33 cellular contexts compared by ENCODE assay signal in the genomic region with DNA sequence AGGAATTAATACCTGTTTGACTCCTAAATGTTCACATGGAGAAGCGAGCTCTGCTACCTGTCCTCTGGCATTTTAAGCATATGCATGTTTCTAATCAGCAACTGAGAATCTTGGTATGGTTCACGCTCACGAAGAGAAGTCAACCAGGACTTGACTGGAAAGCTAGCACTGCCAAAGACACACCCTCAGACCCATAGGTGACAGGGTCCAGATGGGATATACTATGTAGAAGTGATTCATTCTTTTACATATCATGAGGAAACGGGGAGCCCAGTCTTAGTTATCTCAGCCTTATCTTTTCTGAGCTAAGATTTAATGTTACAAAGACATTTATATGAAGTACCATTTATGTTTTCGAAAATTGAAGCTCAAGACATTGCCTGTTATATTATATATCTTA.
A peak's percentile ranks its signal among the peaks of the same experiment; 100 is the strongest.
DNase-seq lines count a peak whose midpoint lies in the region; ATAC-seq and TF ChIP-seq lines count a peak whose summit lies in the region.
"Had no signal": no experiment of that assay in that cellular context is flagged by ENCODE, and none has a peak within 500 bp of the region (broad histone marks: within the 10 kb centered on the region; RNA-seq: fewer than 3 reads in every experiment).

No MANE protein-coding gene starts in this region.

- H3K4me1 ChIP-seq in mucosa of descending colon (ENCODE audit: low read depth): no peaks in the 10 kb centered on the region
- H3K4me1 ChIP-seq: A549, BE2C, BLaER1, Caco-2 had no signal

- H3K4me1 Mint-ChIP-seq in activated CD4-positive, alpha-beta T cell treated with anti-CD3 and anti-CD28 coated beads, Interleukin-2, amount 10 ng/mL, durations not matched to agents 24 days and 14 days: no peaks in the 10 kb centered on the region
- H3K4me1 Mint-ChIP-seq: B cell; CD14-positive monocyte; CD4-positive, alpha-beta memory T cell; CD4-positive, CD25-positive, alpha-beta regulatory T cell; CD8-positive, alpha-beta memory T cell had no signal

- no peaks in the 10 kb centered on the region for H3K27me3 Mint-ChIP-seq in activated CD4-positive, alpha-beta T cell treated with anti-CD3 and anti-CD28 coated beads, Interleukin-2, amount 10 ng/mL, durations not matched to agents 24 days and 14 days
- H3K27me3 Mint-ChIP-seq: B cell; CD4-positive, alpha-beta memory T cell; CD4-positive, alpha-beta T cell; CD4-positive, CD25-positive, alpha-beta regulatory T cell had no signal

- no peak overlapping the region for H3K4me3 ChIP-seq in fibroblast of villous mesenchyme (ENCODE audit: low read depth, low read length)
- no peak overlapping the region for H3K4me3 ChIP-seq in mucosa of descending colon
- H3K4me3 ChIP-seq: A549; BLaER1; BLaER1 treated with 17β-estradiol and CSF1 and Interleukin-3, amounts not matched to agents 10 nM and 100 nM had no signal

- intact Hi-C loops in left colon (cut with DNase I, micrococcal nuclease): no loop called here
- intact Hi-C loops in mucosa of descending colon (cut with DNase I, micrococcal nuclease): no loop called here
- intact Hi-C loops in activated CD4-positive, alpha-beta T cell treated with anti-CD3 and anti-CD28 coated beads, Interleukin-2, amount 10 ng/mL, durations not matched to agents 24 days and 14 days (cut with micrococcal nuclease): no loop called here

- no peak for TF ChIP-seq CTCF in fibroblast of villous mesenchyme (IDR thresholded peaks at IDR 0.05; ENCODE audit: insufficient read depth, low read depth, low read length)
- no peak for TF ChIP-seq CTCF in mucosa of descending colon (IDR thresholded peaks at IDR 0.05)

- no peaks in the 10 kb centered on the region for H3K36me3 ChIP-seq in mucosa of descending colon (ENCODE audit: low read depth)
- H3K36me3 ChIP-seq: BE2C, BLaER1 had no signal

- H3K4me3 Mint-ChIP-seq in activated CD4-positive, alpha-beta T cell treated with anti-CD3 and anti-CD28 coated beads, Interleukin-2, amount 10 ng/mL, durations not matched to agents 24 days and 14 days: no peak overlapping the region
- H3K4me3 Mint-ChIP-seq: B cell; CD14-positive monocyte; CD4-positive, alpha-beta memory T cell; CD4-positive, alpha-beta T cell; CD4-positive, CD25-positive, alpha-beta regulatory T cell; CD8-positive, alpha-beta memory T cell; CD8-positive, alpha-beta T cell had no signal

- H3K36me3 Mint-ChIP-seq in activated CD4-positive, alpha-beta T cell treated with anti-CD3 and anti-CD28 coated beads, Interleukin-2, amount 10 ng/mL, durations not matched to agents 24 days and 14 days (ENCODE audit: low read depth): no peaks in the 10 kb centered on the region
- H3K36me3 Mint-ChIP-seq: CD14-positive monocyte; CD4-positive, alpha-beta memory T cell; CD4-positive, CD25-positive, alpha-beta regulatory T cell; CD8-positive, alpha-beta memory T cell; CD8-positive, alpha-beta T cell had no signal

- no peak for TF ChIP-seq POLR2A in GM18505 (IDR thresholded peaks at IDR 0.05; ENCODE audit: borderline replicate concordance, extremely low read depth, insufficient read depth, insufficient read length)

- H3K27ac Mint-ChIP-seq in activated CD4-positive, alpha-beta T cell treated with anti-CD3 and anti-CD28 coated beads, Interleukin-2, amount 10 ng/mL, durations not matched to agents 24 days and 14 days: no peak overlapping the region
- H3K27ac Mint-ChIP-seq: B cell; CD14-positive monocyte; CD4-positive, alpha-beta memory T cell; CD4-positive, alpha-beta T cell; CD4-positive, CD25-positive, alpha-beta regulatory T cell; CD8-positive, alpha-beta memory T cell; CD8-positive, alpha-beta T cell had no signal

- DNase-seq in amniotic epithelial cell (ENCODE audit: low read depth) (peak; percentile 12), fibroblast of villous mesenchyme (ENCODE audit: low read depth) (peak; percentile 36), left colon (no peak), mucosa of descending colon (no peak)
- DNase-seq in activated CD4-positive, alpha-beta T cell treated with anti-CD3 and anti-CD28 coated beads, Interleukin-2, amount 10 ng/mL, durations not matched to agents 24 days and 14 days: no peak
- DNase-seq: 8988T; ACHN; AML-193; BE2C; C1 segment of cervical spinal cord; Caco-2; Calu3; CD4-positive, alpha-beta memory T cell; CD4-positive, alpha-beta T cell; CD4-positive, CD25-positive, alpha-beta regulatory T cell; CD8-positive, alpha-beta memory T cell; CD8-positive, alpha-beta T cell; COR-L47; DMS 273 treated with DMSO at 0.1 percent for 48 hours; DMS153; DMS53; DMS79; DMS79 treated with DMSO at 0.1 percent for 48 hours; DND-41; EL had no signal

- ATAC-seq in left colon: peak; percentile 89
- ATAC-seq in mucosa of descending colon: peak; percentile 90
- ATAC-seq in GM18505 (IDR thresholded peaks at IDR 0.05; ENCODE audit: unreplicated experiment): no peak
- no peak for ATAC-seq in GM18511 (IDR thresholded peaks at IDR 0.05; ENCODE audit: unreplicated experiment)
- no peak for ATAC-seq in HG03175 (IDR thresholded peaks at IDR 0.05; ENCODE audit: unreplicated experiment)
- ATAC-seq: A549; CD8-positive, alpha-beta T cell had no signal

- no peaks in the 10 kb centered on the region for H3K9me3 Mint-ChIP-seq in activated CD4-positive, alpha-beta T cell treated with anti-CD3 and anti-CD28 coated beads, Interleukin-2, amount 10 ng/mL, durations not matched to agents 24 days and 14 days
- H3K9me3 Mint-ChIP-seq: CD4-positive, alpha-beta memory T cell; CD4-positive, alpha-beta T cell; CD8-positive, alpha-beta memory T cell; CD8-positive, alpha-beta T cell had no signal

- H3K9me3 ChIP-seq in mucosa of descending colon: no peaks in the 10 kb centered on the region
- H3K9me3 ChIP-seq: A549; BE2C; BLaER1; BLaER1 treated with 17β-estradiol and CSF1 and Interleukin-3, amounts not matched to agents 10 nM and 100 nM; Caco-2 had no signal

Comparison
In these comparisons a context has a peak if more than half of its experiments do, and no peak if none do; other contexts are left out.
1. DNase-seq: peak in amniotic epithelial cell (single experiment) and fibroblast of villous mesenchyme (single experiment); none in left colon (0 of 2), mucosa of descending colon (0 of 3) and activated CD4-positive, alpha-beta T cell treated with anti-CD3 and anti-CD28 coated beads, Interleukin-2, amount 10 ng/mL, durations not matched to agents 24 days and 14 days (single experiment).
2. ATAC-seq: peak in left colon (single experiment) and mucosa of descending colon (single experiment); none in GM18505 (single experiment), GM18511 (single experiment) and HG03175 (single experiment).